ENCODE assay signal across 1 cellular context in the genomic region with DNA sequence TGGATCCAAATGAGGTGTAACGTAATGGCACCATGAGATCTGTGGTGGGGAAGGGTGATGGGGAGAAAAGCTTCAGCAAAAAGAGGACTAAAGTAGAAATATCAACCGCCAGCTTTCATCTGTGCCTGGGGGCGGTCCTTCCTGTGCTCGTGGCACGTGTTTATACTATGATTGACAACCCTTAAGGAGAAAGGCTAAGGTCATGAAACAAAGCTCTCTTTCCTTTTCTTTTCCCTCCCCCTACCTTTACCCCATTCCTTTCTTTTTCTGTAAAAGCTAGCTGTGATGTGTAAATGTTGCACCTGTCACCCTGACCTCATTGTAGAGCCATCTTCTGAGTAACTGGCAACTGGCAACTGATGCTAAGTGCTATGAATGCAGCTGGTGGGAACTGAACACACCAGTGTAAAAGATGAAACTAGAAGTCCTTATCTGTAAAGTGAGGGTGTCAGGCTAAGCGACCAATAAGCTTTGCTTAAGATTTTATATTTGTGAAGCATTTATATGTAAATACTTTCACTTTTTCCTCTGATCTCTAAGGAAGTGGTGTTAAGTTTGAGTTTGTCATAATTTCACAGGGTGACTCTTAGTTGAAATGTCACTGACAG.
TF ChIP-seq lines count a peak whose summit lies in the region.

No MANE protein-coding gene starts in this region.

TF ChIP-seq in liver, 16 proteins besides CTCF, POLR2A, EP300 and RAD21 (continued from another document):
- TF ChIP-seq, protein P1, sequence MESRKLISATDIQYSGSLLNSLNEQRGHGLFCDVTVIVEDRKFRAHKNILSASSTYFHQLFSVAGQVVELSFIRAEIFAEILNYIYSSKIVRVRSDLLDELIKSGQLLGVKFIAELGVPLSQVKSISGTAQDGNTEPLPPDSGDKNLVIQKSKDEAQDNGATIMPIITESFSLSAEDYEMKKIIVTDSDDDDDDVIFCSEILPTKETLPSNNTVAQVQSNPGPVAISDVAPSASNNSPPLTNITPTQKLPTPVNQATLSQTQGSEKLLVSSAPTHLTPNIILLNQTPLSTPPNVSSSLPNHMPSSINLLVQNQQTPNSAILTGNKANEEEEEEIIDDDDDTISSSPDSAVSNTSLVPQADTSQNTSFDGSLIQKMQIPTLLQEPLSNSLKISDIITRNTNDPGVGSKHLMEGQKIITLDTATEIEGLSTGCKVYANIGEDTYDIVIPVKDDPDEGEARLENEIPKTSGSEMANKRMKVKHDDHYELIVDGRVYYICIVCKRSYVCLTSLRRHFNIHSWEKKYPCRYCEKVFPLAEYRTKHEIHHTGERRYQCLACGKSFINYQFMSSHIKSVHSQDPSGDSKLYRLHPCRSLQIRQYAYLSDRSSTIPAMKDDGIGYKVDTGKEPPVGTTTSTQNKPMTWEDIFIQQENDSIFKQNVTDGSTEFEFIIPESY (IDR thresholded peaks at IDR 0.05): no peak
- TF ChIP-seq EGR1 (IDR thresholded peaks at IDR 0.05; ENCODE audit: low read depth in 2 of 2): no peak
- no peak for TF ChIP-seq FOXA1 (IDR thresholded peaks at IDR 0.05)
- TF ChIP-seq GABPA (IDR thresholded peaks at IDR 0.05 in 1 of 2, conservative IDR thresholded peaks at IDR 0.05 in 1 of 2): no peak
- no peak for TF ChIP-seq YY1 (IDR thresholded peaks at IDR 0.05)
- TF ChIP-seq HNF4A (conservative IDR thresholded peaks at IDR 0.05): no peak
- no peak for TF ChIP-seq TAF1 (conservative IDR thresholded peaks at IDR 0.05)
- TF ChIP-seq, protein P2, sequence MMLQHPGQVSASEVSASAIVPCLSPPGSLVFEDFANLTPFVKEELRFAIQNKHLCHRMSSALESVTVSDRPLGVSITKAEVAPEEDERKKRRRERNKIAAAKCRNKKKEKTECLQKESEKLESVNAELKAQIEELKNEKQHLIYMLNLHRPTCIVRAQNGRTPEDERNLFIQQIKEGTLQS (IDR thresholded peaks at IDR 0.05): no peak
- TF ChIP-seq JUND (IDR thresholded peaks at IDR 0.05): no peak
- no peak for TF ChIP-seq RXRA (IDR thresholded peaks at IDR 0.05)
